In genomic region chr17:77471984-77472836, GRCh38 we compare ENCODE assay signal across 1 cellular context.
A peak's percentile ranks its signal among the peaks of the same experiment; 100 is the strongest.
TF ChIP-seq lines count a peak whose summit lies in the region.

No MANE protein-coding gene starts in this region.

TF ChIP-seq in H1, 55 proteins besides CTCF, POLR2A, EP300 and RAD21 (continued from another document):
- TF ChIP-seq TBP (IDR thresholded peaks at IDR 0.05; ENCODE audit: low read depth, low read length) (peak; percentile 44; the same call in 1 of the 2 replicates), SRF (IDR thresholded peaks at IDR 0.05; ENCODE audit: low read depth, low read length) (no peak), SAP30 (IDR thresholded peaks at IDR 0.05; ENCODE audit: insufficient read depth, insufficient replicate concordance, low read length) (no peak), BCL11A (IDR thresholded peaks at IDR 0.05; ENCODE audit: low read depth in 2 of 2, low read length in 2 of 2) (no peak), PHF8 (conservative IDR thresholded peaks at IDR 0.05; ENCODE audit: low read depth, low read length) (no peak), HDAC6 (IDR thresholded peaks at IDR 0.05; ENCODE audit: low read depth, low read length) (no peak), CREB1 (IDR thresholded peaks at IDR 0.05) (no peak), SP1 (IDR thresholded peaks at IDR 0.05; ENCODE audit: low read depth, low read length) (0 out of 2 replicates have a peak, but pooled peaks have one; percentile 35), POU5F1 (IDR thresholded peaks at IDR 0.05; ENCODE audit: low read depth, low read length) (no peak), CHD2 (IDR thresholded peaks at IDR 0.05; ENCODE audit: low read length) (no peak), RBBP5 (IDR thresholded peaks at IDR 0.05; ENCODE audit: borderline replicate concordance, low read depth, low read length) (peak; percentile 52; the same call in 1 of the 2 replicates), SIX5 (IDR thresholded peaks at IDR 0.05; ENCODE audit: low read depth, low read length) (no peak), GABPA (IDR thresholded peaks at IDR 0.05; ENCODE audit: borderline replicate concordance, insufficient read depth, low read length) (peak; percentile 43; the same call in 1 of the 2 replicates), GTF2F1 (IDR thresholded peaks at IDR 0.05; ENCODE audit: borderline replicate concordance, low read depth, low read length) (no peak)
TF ChIP-seq in H1: peak in this region for 6.
